Comparison of ENCODE assay signal across 8 cellular contexts in genomic region chr2:53970095-53970897, GRCh38. TPM values are rescaled to one million over a fixed set of nuclear protein-coding genes. Genes with fewer than 3 reads are reported as not detected.
DNase-seq lines count a peak whose midpoint lies in the region; ATAC-seq, FAIRE-seq and TF ChIP-seq lines count a peak whose summit lies in the region.

No MANE protein-coding gene starts in this region.

- H3K79me2 ChIP-seq in KMS-11 (ENCODE audit: insufficient read depth, low read depth), result peaks cover 52% of the 10 kb centered on the region

- H3K4me2 ChIP-seq in KMS-11, result peak overlapping the region; percentile 92

- H3K27ac ChIP-seq in KMS-11, result peak overlapping the region; percentile 71
- H3K27ac ChIP-seq in WERI-Rb-1, result peak overlapping the region; percentile 96
- H3K27ac ChIP-seq in lower lobe of right lung, result peak overlapping the region; percentile 90
- peak overlapping the region; percentile 95 to 99 (median 98) for H3K27ac ChIP-seq in stomach

- H3K9ac ChIP-seq in KMS-11, result peak overlapping the region; percentile 78

- DNase-seq in NCI-H345 treated with DMSO at 0.1 percent for 48 hours (lab: John Stamatoyannopoulos, UW; ENCODE audit: unreplicated experiment) (peak; percentile 15), NCI-H345 (lab: John Stamatoyannopoulos, UW) (no peak), H54 (ENCODE audit: insufficient read length, low spot score) (no peak), WERI-Rb-1 (peak; percentile 50), lower lobe of right lung (peak; percentile 65), stomach (peak; percentile 45)
- DNase-seq in effector CD4-positive, alpha-beta T cell, result peak; percentile 14

- no peak for TF ChIP-seq POLR2A in H54 (IDR thresholded peaks at IDR 0.05; ENCODE audit: low read depth, low read length)
- TF ChIP-seq POLR2A in stomach (IDR thresholded peaks at IDR 0.05), result no peak

- TF ChIP-seq EP300 in stomach (IDR thresholded peaks at IDR 0.05), result no peak

- FAIRE-seq in H54 (lab: Jason Lieb, UNC), result peak; percentile 45

- H3K36me3 ChIP-seq in KMS-11 (ENCODE audit: insufficient read depth) (no peaks in the 10 kb centered on the region), WERI-Rb-1 (peaks cover 3% of the 10 kb centered on the region), lower lobe of right lung (peaks cover 14% of the 10 kb centered on the region), stomach (peaks cover 0 to 15% (median 15%) of the 10 kb centered on the region in 4 donors)

- peaks cover 22% of the 10 kb centered on the region for H4K20me1 ChIP-seq in KMS-11 (ENCODE audit: insufficient read depth)

- H3K9me3 ChIP-seq in WERI-Rb-1 (ENCODE audit: severe bottlenecking), result no peaks in the 10 kb centered on the region
- no peaks in the 10 kb centered on the region for H3K9me3 ChIP-seq in lower lobe of right lung
- H3K9me3 ChIP-seq in stomach, result no peaks in the 10 kb centered on the region

- H3K4me3 ChIP-seq in KMS-11 (IDR thresholded peaks at IDR 0.05; ENCODE audit: insufficient read depth, low read depth, low read length) (peak overlapping the region; percentile 90), WERI-Rb-1 (ENCODE audit: low read depth, low read length) (peak overlapping the region; percentile 100), lower lobe of right lung (peak overlapping the region; percentile 66), stomach (peak overlapping the region; percentile 78 to 97 (median 94))

- 0 to 1% (median 1%) methylated on average over 21 to 61 of the region's 61 CpGs for WGBS in stomach, 5 donors

- no peaks in the 10 kb centered on the region for H3K27me3 ChIP-seq in KMS-11 (ENCODE audit: insufficient read depth, low read depth)
- H3K27me3 ChIP-seq in WERI-Rb-1 (ENCODE audit: insufficient read depth, low read depth, severe bottlenecking), result no peaks in the 10 kb centered on the region
- H3K27me3 ChIP-seq in lower lobe of right lung (ENCODE audit: low read depth), result no peaks in the 10 kb centered on the region
- no peaks in the 10 kb centered on the region for H3K27me3 ChIP-seq in stomach

- TF ChIP-seq CTCF in KMS-11 (conservative IDR thresholded peaks at IDR 0.05; ENCODE audit: low read depth, low read length) (no peak), WERI-Rb-1 (IDR thresholded peaks at IDR 0.05; ENCODE audit: low read depth, low read length) (no peak), lower lobe of right lung (IDR thresholded peaks at IDR 0.05) (no peak), stomach (IDR thresholded peaks at IDR 0.05) (no peak)

- ATAC-seq in lower lobe of right lung, result peak; percentile 68 to 74

- intact Hi-C loops in lower lobe of right lung (cut with DNase I) (no loop called here), stomach (cut with DNase I; ENCODE audit: low total_unique reads) (no loop called here)

- H3K4me1 ChIP-seq in KMS-11 (ENCODE audit: low read depth, poor library complexity, severe bottlenecking) (peaks cover 30% of the 10 kb centered on the region), lower lobe of right lung (peaks cover 27% of the 10 kb centered on the region), stomach (peaks cover 14 to 59% (median 39%) of the 10 kb centered on the region in 4 donors)

- peak overlapping the region; percentile 64 for H2AFZ ChIP-seq in KMS-11 (ENCODE audit: low read depth)

RNA-seq across cellular contexts. Expression of gene PSME4, which starts 0.5 kb away (rescaled TPM):
- 42.9 TPM for total RNA-seq in lower lobe of right lung
- total RNA-seq in stomach, result 100 to 1,000 TPM in 1 of 5 donors, 10 to 100 TPM in 4; 15.1 to 133 (median 54.5) TPM
- polyA plus RNA-seq in stomach, result 10 to 100 TPM; 24.6 to 31.1 (median 30.7) TPM

Comparison
In these comparisons a context has a peak if more than half of its experiments do, and no peak if none do; other contexts are left out.
1. DNase-seq: peak in NCI-H345 treated with DMSO at 0.1 percent for 48 hours (single experiment), WERI-Rb-1 (single experiment), effector CD4-positive, alpha-beta T cell (single experiment), lower lobe of right lung (single experiment) and stomach (single experiment); none in NCI-H345 (single experiment) and H54 (single experiment).
2. Peak in every context shown above with its lines, with median percentiles within 50 percentile points of each other: H3K27ac ChIP-seq and H3K4me3 ChIP-seq.